19 cellular contexts compared by ENCODE assay signal in genomic region chr10:50286996-50287803, GRCh38. TPM values are rescaled to one million over a fixed set of nuclear protein-coding genes. Genes with fewer than 3 reads are reported as not detected.
DNase-seq lines count a peak whose midpoint lies in the region; ATAC-seq and TF ChIP-seq lines count a peak whose summit lies in the region.
"Had no signal": no experiment of that assay in that cellular context is flagged by ENCODE, and none has a peak within 500 bp of the region (broad histone marks: within the 10 kb centered on the region; RNA-seq: fewer than 3 reads in every experiment).

No MANE protein-coding gene starts in this region.

- no peak overlapping the region for H2BK15ac ChIP-seq in neuronal stem cell (ENCODE audit: low read length)

- no peak for TF ChIP-seq POLR2A in spleen (IDR thresholded peaks at IDR 0.05)

- H4K20me1 ChIP-seq in GM23338 (replicated peaks; ENCODE audit: insufficient read depth) (no peaks in the 10 kb centered on the region), hepatocyte (ENCODE audit: insufficient read depth, poor library complexity, severe bottlenecking) (no peaks in the 10 kb centered on the region)

- no peak overlapping the region for H3K23ac ChIP-seq in neuronal stem cell (ENCODE audit: low read depth, low read length, poor library complexity)

- H3F3A ChIP-seq in GM23338 (replicated peaks; ENCODE audit: low read depth) = no peaks in the 10 kb centered on the region

- H3K27ac ChIP-seq in GM23338 (ENCODE audit: low read depth) (no peak overlapping the region), neuronal stem cell (replicated peaks; ENCODE audit: low read length) (no peak overlapping the region), hepatocyte (no peak overlapping the region), spleen (no peak overlapping the region)
- H3K27ac ChIP-seq: SJCRH30 had no signal

- H3K4me3 Mint-ChIP-seq in GM23338 (no peak overlapping the region), brain (peak overlapping the region in 1 of 5 experiments; percentile 50)
- H3K4me3 Mint-ChIP-seq: CD8-positive, alpha-beta T cell; H9; HFFc6 had no signal

- H3K4me2 ChIP-seq in GM23338 (no peak overlapping the region), neuronal stem cell (ENCODE audit: insufficient read depth, low read length, poor library complexity, severe bottlenecking) (no peak overlapping the region), hepatocyte (no peak overlapping the region)

- H3K14ac ChIP-seq in neuronal stem cell (ENCODE audit: low read length) = no peak overlapping the region

- H3K4me1 ChIP-seq in GM23338 (ENCODE audit: insufficient read depth) (no peaks in the 10 kb centered on the region), neuronal stem cell (ENCODE audit: control insufficient read depth in 2 of 2, insufficient read depth in 1 of 2, low read depth in 1 of 2, low read length in 2 of 2) (peaks cover 0 to 2% of the 10 kb centered on the region in 2 donors), hepatocyte (ENCODE audit: insufficient read depth) (no peaks in the 10 kb centered on the region), spleen (no peaks in the 10 kb centered on the region)
- H3K4me1 ChIP-seq: SJCRH30 had no signal

- no peak for TF ChIP-seq CTCF in GM23338 (conservative IDR thresholded peaks at IDR 0.05; ENCODE audit: low read depth in 2 of 2)
- TF ChIP-seq CTCF in brain (conservative IDR thresholded peaks at IDR 0.05) = no peak
- TF ChIP-seq CTCF in fibroblast of the aortic adventitia (IDR thresholded peaks at IDR 0.05; ENCODE audit: insufficient read depth, low read length) = no peak
- no peak for TF ChIP-seq CTCF in hepatocyte (IDR thresholded peaks at IDR 0.05; ENCODE audit: poor library complexity)
- TF ChIP-seq CTCF in spleen (IDR thresholded peaks at IDR 0.05 in 8 of 11, conservative IDR thresholded peaks at IDR 0.05 in 3 of 11) = no peak

- H4K91ac ChIP-seq in neuronal stem cell (ENCODE audit: low read depth, low read length, poor library complexity) = peak overlapping the region; percentile 30

- ATAC-seq in GM23338 = peak; percentile 54
- ATAC-seq: CD8-positive, alpha-beta T cell; Panc1 had no signal

- H3K36me3 Mint-ChIP-seq in GM23338 (ENCODE audit: low read depth) (no peaks in the 10 kb centered on the region), brain (no peaks in the 10 kb centered on the region)
- H3K36me3 Mint-ChIP-seq: CD8-positive, alpha-beta T cell had no signal

- H3K36me3 ChIP-seq in GM23338 (ENCODE audit: insufficient read depth) (no peaks in the 10 kb centered on the region), neuronal stem cell (replicated peaks in 1 of 2; ENCODE audit: control insufficient read depth in 2 of 2, insufficient read depth in 2 of 2, low read length in 2 of 2) (no peaks in the 10 kb centered on the region), hepatocyte (replicated peaks; ENCODE audit: insufficient read depth, low read depth) (no peaks in the 10 kb centered on the region), spleen (no peaks in the 10 kb centered on the region)
- H3K36me3 ChIP-seq: SJCRH30 had no signal

- no peak overlapping the region for H3K18ac ChIP-seq in neuronal stem cell (ENCODE audit: low read length)

- no peak overlapping the region for H2BK5ac ChIP-seq in neuronal stem cell (ENCODE audit: low read length)

- intact Hi-C loops in spleen (cut with DNase I; ENCODE audit: low total_unique reads) = no loop called here

- H3K27ac Mint-ChIP-seq in GM23338 (no peak overlapping the region), brain (peak overlapping the region in 4 of 5 experiments; percentile 12 to 52 (median 46))
- H3K27ac Mint-ChIP-seq: CD8-positive, alpha-beta T cell; H9; HFFc6 had no signal

- no peak overlapping the region for H2BK120ac ChIP-seq in neuronal stem cell (ENCODE audit: low read depth, low read length)

- H2AFZ ChIP-seq in GM23338 (0 out of 2 replicates have a peak overlapping the region, but pooled peaks have one; percentile 2), neuronal stem cell (ENCODE audit: low read length) (no peak overlapping the region), hepatocyte (no peak overlapping the region)

- H3K4me1 Mint-ChIP-seq in GM23338 (peaks cover 4% of the 10 kb centered on the region; the same call in 2 of the 3 replicates), brain (peaks cover 11% of the 10 kb centered on the region)
- H3K4me1 Mint-ChIP-seq: H9 had no signal

- H2AK5ac ChIP-seq in neuronal stem cell (ENCODE audit: low read depth, low read length) = no peak overlapping the region

- H4K8ac ChIP-seq in neuronal stem cell (ENCODE audit: low read depth, low read length) = no peak overlapping the region

- no peak overlapping the region for H2BK12ac ChIP-seq in neuronal stem cell (ENCODE audit: low read length)

- H3K9me3 Mint-ChIP-seq in GM23338 (no peaks in the 10 kb centered on the region), brain (no peaks in the 10 kb centered on the region)
- H3K9me3 Mint-ChIP-seq: CD8-positive, alpha-beta T cell; H9; HFFc6 had no signal

- H3K79me1 ChIP-seq in neuronal stem cell (ENCODE audit: low read depth, low read length) = no peaks in the 10 kb centered on the region

- H3K27me3 ChIP-seq in GM23338 (ENCODE audit: insufficient read depth) = no peaks in the 10 kb centered on the region
- peaks cover 0 to 6% (median 0%) of the 10 kb centered on the region in 3 experiments for H3K27me3 ChIP-seq in neuronal stem cell (ENCODE audit: control insufficient read depth in 3 of 3, insufficient read depth in 3 of 3, low read depth in 1 of 3, low read length in 3 of 3)
- no peaks in the 10 kb centered on the region for H3K27me3 ChIP-seq in hepatocyte
- no peaks in the 10 kb centered on the region for H3K27me3 ChIP-seq in spleen (replicated peaks in 1 of 7)
- H3K27me3 ChIP-seq: SJCRH30 had no signal

- H3K4ac ChIP-seq in neuronal stem cell (ENCODE audit: low read length) = no peak overlapping the region

- no peaks in the 10 kb centered on the region for H3K79me2 ChIP-seq in GM23338 (replicated peaks; ENCODE audit: insufficient read depth)
- no peaks in the 10 kb centered on the region for H3K79me2 ChIP-seq in hepatocyte

- H3K4me3 ChIP-seq in GM23338 (no peak overlapping the region), fibroblast of the aortic adventitia (ENCODE audit: low read depth, low read length) (no peak overlapping the region), neuronal stem cell (ENCODE audit: low read length in 2 of 2) (no peak overlapping the region), hepatocyte (no peak overlapping the region), spleen (no peak overlapping the region)
- H3K4me3 ChIP-seq: SJCRH30 had no signal

- H3K9ac ChIP-seq in neuronal stem cell (ENCODE audit: low read depth, low read length, poor library complexity) = no peak overlapping the region

- peak; percentile 28 for DNase-seq in GM23338 (ENCODE audit: low spot score)
- peak; percentile 25 for DNase-seq in fibroblast of the aortic adventitia (ENCODE audit: low read depth)
- DNase-seq in neuronal stem cell (ENCODE audit: low spot score) = no peak
- DNase-seq in SHP77 (lab: John Stamatoyannopoulos, UW) = no peak
- no peak for DNase-seq in NCI-H1930 (lab: John Stamatoyannopoulos, UW)
- no peak for DNase-seq in hepatocyte (ENCODE audit: low spot score)
- no peak for DNase-seq in spleen
- DNase-seq: CD8-positive, alpha-beta T cell; H9; HFFc6; NCI-H1092 treated with DMSO at 0.1 percent for 48 hours; NCI-H1436 treated with DMSO at 0.1 percent for 48 hours; NCI-H2029 treated with DMSO at 0.1 percent for 48 hours; NCI-H226; NCI-H510A treated with DMSO at 0.1 percent for 48 hours; NCI-H748 treated with DMSO at 0.1 percent for 48 hours; SJCRH30 had no signal

- no CpG with 5 or more reads among the region's 9 CpGs for WGBS in neuronal stem cell (ENCODE audit: extremely low coverage in 2 of 2, insufficient read length in 2 of 2, insufficient replicate concordance in 1 of 2), 2 donors
- 86% methylated on average over 9 of the region's 9 CpGs for WGBS in hepatocyte (ENCODE audit: low lambda C conversion rate, missing lambda C conversion rate)
- WGBS in spleen, 5 donors = 67 to 84% (median 82%) methylated on average over 9 of the region's 9 CpGs

- H3K9me2 ChIP-seq in GM23338 (ENCODE audit: insufficient read depth) (no peaks in the 10 kb centered on the region), hepatocyte (replicated peaks; ENCODE audit: insufficient read depth) (no peaks in the 10 kb centered on the region)

- H3K9me3 ChIP-seq in neuronal stem cell (replicated peaks in 1 of 2; ENCODE audit: control insufficient read depth in 2 of 2, insufficient read depth in 1 of 2, low read depth in 1 of 2, low read length in 2 of 2) = no peaks in the 10 kb centered on the region
- H3K9me3 ChIP-seq in hepatocyte (ENCODE audit: low read depth) = no peaks in the 10 kb centered on the region
- H3K9me3 ChIP-seq in spleen = no peaks in the 10 kb centered on the region
- H3K9me3 ChIP-seq: SJCRH30 had no signal

- H3K27me3 Mint-ChIP-seq in GM23338 (ENCODE audit: insufficient read depth, low read depth, poor library complexity) (no peaks in the 10 kb centered on the region), brain (peaks cover 2% of the 10 kb centered on the region)

TF ChIP-seq in GM23338, 12 proteins besides CTCF, POLR2A, EP300 and RAD21 (continues in another document):
- TF ChIP-seq NANOG (IDR thresholded peaks at IDR 0.05; ENCODE audit: borderline replicate concordance) = no peak
- TF ChIP-seq JUNB (IDR thresholded peaks at IDR 0.05; ENCODE audit: unreplicated experiment) = no peak

RNA-seq across cellular contexts. Expression of gene ASAH2, which starts 35.9 kb away (rescaled TPM):
- 0.04 and 0.17 TPM in 2 replicates for total RNA-seq in GM23338 (2014; rRNA removed; shearing (Covaris generic))
- polyA plus RNA-seq in GM23338 (2016; fragmentation: Nextera tagmentation; extraction: Ambion mirVana) (0.92 and 1.8 TPM in 2 replicates), brain (ENCODE audit: insufficient read depth, low read depth, low replicate concordance) (0.31 TPM), hepatocyte (3.5 and 3.8 TPM in 2 replicates), spleen (under 1 TPM; 0.04 to 0.06 (median 0.05) TPM)
- total RNA-seq in fibroblast of the aortic adventitia (ENCODE audit: low replicate concordance) (0.25 and 1.5 TPM in 2 replicates), hepatocyte (7.9 and 9.7 TPM in 2 replicates), spleen (1 to 10 TPM in 5 of 7 donors, under 1 TPM in 2; 0.26 to 2.7 (median 1.4) TPM)
- polyA plus RNA-seq in neuronal stem cell (2013, experiment 1 of 2) = 6.2 TPM
- polyA plus RNA-seq in neuronal stem cell (2013, experiment 2 of 2) = 4.9 TPM

Comparison
In these comparisons a context has a peak if more than half of its experiments do, and no peak if none do; other contexts are left out.
1. DNase-seq: peak in GM23338 (single experiment) and fibroblast of the aortic adventitia (single experiment); none in neuronal stem cell (single experiment), SHP77 (0 of 2), NCI-H1930 (0 of 2), hepatocyte (single experiment) and spleen (single experiment).